9 cellular contexts compared by ENCODE assay signal in genomic region chr1:235923466-235924008, GRCh38. TPM values are rescaled to one million over a fixed set of nuclear protein-coding genes. Genes with fewer than 3 reads are reported as not detected.
DNase-seq lines count a peak whose midpoint lies in the region; ATAC-seq and TF ChIP-seq lines count a peak whose summit lies in the region.
"Had no signal": no experiment of that assay in that cellular context is flagged by ENCODE, and none has a peak within 500 bp of the region (broad histone marks: within the 10 kb centered on the region; RNA-seq: fewer than 3 reads in every experiment).

No MANE protein-coding gene starts in this region.

- H3K4me3 ChIP-seq in PC-3 (ENCODE audit: low read length), result peak overlapping the region; percentile 31
- H3K4me3 ChIP-seq in fibroblast of the aortic adventitia (ENCODE audit: low read depth, low read length), result no peak overlapping the region

- no peak for TF ChIP-seq CTCF in PC-3 (conservative IDR thresholded peaks at IDR 0.05; ENCODE audit: low read depth, low read length)
- no peak for TF ChIP-seq CTCF in fibroblast of the aortic adventitia (IDR thresholded peaks at IDR 0.05; ENCODE audit: insufficient read depth, low read length)

- H4K20me1 ChIP-seq in PC-3 (ENCODE audit: low read length), result no peaks in the 10 kb centered on the region

- H3F3A ChIP-seq in PC-3 (ENCODE audit: low read length, unreplicated experiment), result no peaks in the 10 kb centered on the region

- intact Hi-C loops in PC-3 (cut with micrococcal nuclease), result loop anchor here (1.0 kb wide), 1 partner anchor 48 kb away; no protein-coding TSS in a partner anchor

- ATAC-seq in HG02610 (IDR thresholded peaks at IDR 0.05; ENCODE audit: unreplicated experiment), result peak; percentile 75
- ATAC-seq in PC-3, result peak; percentile 78
- no peak for ATAC-seq in HG03196 (IDR thresholded peaks at IDR 0.05; ENCODE audit: unreplicated experiment)

- no peaks in the 10 kb centered on the region for H3K79me2 ChIP-seq in PC-3 (ENCODE audit: low read length)
- H3K79me2 ChIP-seq: parathyroid adenoma had no signal

- H3K36me3 ChIP-seq in PC-3 (ENCODE audit: low read depth, low read length), result no peaks in the 10 kb centered on the region

- H3K27me3 ChIP-seq in PC-3 (ENCODE audit: low read length), result no peaks in the 10 kb centered on the region

- no TSS peak for BruUV-seq in PC-3 (replicated peaks; lab: Mats Ljungman, UMichigan)

- POLR2A ChIA-PET in PC-3 (lab: Charles Lee; ENCODE audit: unreplicated experiment), result no interaction called here

- no peaks in the 10 kb centered on the region for H3K9me3 ChIP-seq in PC-3 (ENCODE audit: low read length)

- peak overlapping the region; percentile 41; the same call in 1 of the 2 replicates for H2AFZ ChIP-seq in PC-3 (ENCODE audit: low read length)
- H2AFZ ChIP-seq: parathyroid adenoma had no signal

- DNase-seq in COLO668 (lab: John Stamatoyannopoulos, UW; ENCODE audit: unreplicated experiment), result peak; percentile 89
- DNase-seq in PC-3, result peak; percentile 69
- DNase-seq in fibroblast of the aortic adventitia (ENCODE audit: low read depth), result peak; percentile 65
- no peak for DNase-seq in T1000 (lab: John Stamatoyannopoulos, UW)
- DNase-seq in NCI-H2196 treated with DMSO at 0.1 percent for 48 hours (lab: John Stamatoyannopoulos, UW; ENCODE audit: unreplicated experiment), result no peak
- DNase-seq in AG08395 (ENCODE audit: low spot score), result no peak

- H3K27ac ChIP-seq in PC-3 (ENCODE audit: low read length), result peak overlapping the region; percentile 96
- H3K27ac ChIP-seq: parathyroid adenoma had no signal

- H3K9ac ChIP-seq in PC-3 (ENCODE audit: low read length), result peak overlapping the region; percentile 68
- H3K9ac ChIP-seq: parathyroid adenoma had no signal

- peaks cover 60% of the 10 kb centered on the region for H3K4me1 ChIP-seq in PC-3 (ENCODE audit: insufficient read depth, low read length)
- H3K4me1 ChIP-seq: parathyroid adenoma had no signal

- H3K9me2 ChIP-seq in PC-3 (replicated peaks; ENCODE audit: low read length), result no peaks in the 10 kb centered on the region

- CTCF ChIA-PET in PC-3 (lab: Charles Lee), result interaction anchor here (1.0 to 1.1 kb wide), 3 partner anchors 23 to 410 kb away, joined by 3 read pairs; no protein-coding TSS in a partner anchor

- H3K4me2 ChIP-seq in PC-3 (ENCODE audit: low read length), result peak overlapping the region; percentile 73

RNA-seq across cellular contexts. Expression of gene LYST, which starts 56.8 kb away (rescaled TPM):
- 4.8 and 5.0 TPM in 2 replicates for total RNA-seq in PC-3 (2014; rRNA removed)
- total RNA-seq in fibroblast of the aortic adventitia (ENCODE audit: low replicate concordance), result 28.1 and 30.4 TPM in 2 replicates

Comparison
In these comparisons a context has a peak if more than half of its experiments do, and no peak if none do; other contexts are left out.
1. DNase-seq: peak in COLO668 (single experiment), PC-3 (single experiment) and fibroblast of the aortic adventitia (single experiment); none in T1000 (single experiment), NCI-H2196 treated with DMSO at 0.1 percent for 48 hours (single experiment) and AG08395 (single experiment).